1 cellular context compared by ENCODE assay signal in genomic region chr4:186366326-186366725, GRCh38.
TF ChIP-seq lines count a peak whose summit lies in the region.

No MANE protein-coding gene starts in this region.

TF ChIP-seq in H1, 55 proteins besides CTCF, POLR2A, EP300 and RAD21 (continued from another document):
- no peak for TF ChIP-seq FOSL1 (IDR thresholded peaks at IDR 0.05; ENCODE audit: insufficient read depth, low read depth, low read length)
TF ChIP-seq in H1: peak in this region for 0.
